ENCODE assay signal across 24 cellular contexts in genomic region chr2:196103626-196104025, GRCh38.
"Had no signal": no experiment of that assay in that cellular context is flagged by ENCODE, and none has a peak within 500 bp of the region (broad histone marks: within the 10 kb centered on the region; RNA-seq: fewer than 3 reads in every experiment).

No MANE protein-coding gene starts in this region.

- H2AFZ ChIP-seq: parathyroid adenoma had no signal

- H3K79me2 ChIP-seq: parathyroid adenoma had no signal

- H3K27me3 ChIP-seq: colonic mucosa, esophagus squamous epithelium, thyroid gland had no signal

- DNase-seq: colonic mucosa; effector memory CD8-positive, alpha-beta T cell; erythroblast; esophagus squamous epithelium; foreskin melanocyte; hypothalamus; immature natural killer cell; islet precursor cell; kidney glomerular epithelial cell; left colon; left ventricle myocardium inferior; lower lobe of right lung; natural killer cell; stimulated activated CD4-positive, alpha-beta T cell treated with anti-CD3 and anti-CD28 coated beads, Interleukin-4, amount 100 ng/mL, for 4 hours; stimulated activated naive CD4-positive, alpha-beta T cell; stimulated activated naive CD8-positive, alpha-beta T cell treated with anti-CD3 and anti-CD28 coated beads, Interleukin-15, amount 100 ng/mL, for 72 hours; thyroid gland; trophoblast cell had no signal

- H3K36me3 Mint-ChIP-seq: immature natural killer cell, memory B cell, natural killer cell had no signal

- H3K9me3 Mint-ChIP-seq: central memory CD8-positive, alpha-beta T cell; effector memory CD8-positive, alpha-beta T cell; immature natural killer cell; memory B cell; natural killer cell; stimulated activated naive CD8-positive, alpha-beta T cell treated with anti-CD3 and anti-CD28 coated beads, Interleukin-15, amount 100 ng/mL, for 72 hours had no signal

- H3K27me3 Mint-ChIP-seq: central memory CD8-positive, alpha-beta T cell; effector memory CD8-positive, alpha-beta T cell; memory B cell; progenitor cell of endocrine pancreas; stimulated activated naive CD8-positive, alpha-beta T cell treated with anti-CD3 and anti-CD28 coated beads, Interleukin-15, amount 100 ng/mL, for 72 hours had no signal

- H3K36me3 ChIP-seq: colonic mucosa, esophagus squamous epithelium, left ventricle myocardium inferior, lower lobe of right lung, thyroid gland had no signal

- H3K9ac ChIP-seq: parathyroid adenoma had no signal

- ATAC-seq: effector memory CD8-positive, alpha-beta T cell; left colon; lower lobe of right lung; natural killer cell; sciatic nerve; stimulated activated naive CD8-positive, alpha-beta T cell treated with anti-CD3 and anti-CD28 coated beads, Interleukin-15, amount 100 ng/mL, for 72 hours had no signal

- H3K27ac Mint-ChIP-seq: effector memory CD8-positive, alpha-beta T cell; immature natural killer cell; natural killer cell; progenitor cell of endocrine pancreas; stimulated activated naive CD8-positive, alpha-beta T cell treated with anti-CD3 and anti-CD28 coated beads, Interleukin-15, amount 100 ng/mL, for 72 hours had no signal

- FAIRE-seq: endometrium had no signal

- H3K4me3 ChIP-seq: colonic mucosa, esophagus squamous epithelium, left ventricle myocardium inferior, lower lobe of right lung, thyroid gland had no signal

- H3K27ac ChIP-seq: colonic mucosa, esophagus squamous epithelium, left ventricle myocardium inferior, lower lobe of right lung, parathyroid adenoma, thyroid gland had no signal

- H3K9me3 ChIP-seq: colonic mucosa, esophagus squamous epithelium, left ventricle myocardium inferior, lower lobe of right lung, thyroid gland had no signal

- H3K4me3 Mint-ChIP-seq: central memory CD8-positive, alpha-beta T cell; effector memory CD8-positive, alpha-beta T cell; immature natural killer cell; memory B cell; natural killer cell; stimulated activated naive CD8-positive, alpha-beta T cell treated with anti-CD3 and anti-CD28 coated beads, Interleukin-15, amount 100 ng/mL, for 72 hours had no signal

- H3K4me1 ChIP-seq: colonic mucosa, esophagus squamous epithelium, left ventricle myocardium inferior, parathyroid adenoma, thyroid gland had no signal
